ENCODE assay signal across 10 cellular contexts in the genomic region with DNA sequence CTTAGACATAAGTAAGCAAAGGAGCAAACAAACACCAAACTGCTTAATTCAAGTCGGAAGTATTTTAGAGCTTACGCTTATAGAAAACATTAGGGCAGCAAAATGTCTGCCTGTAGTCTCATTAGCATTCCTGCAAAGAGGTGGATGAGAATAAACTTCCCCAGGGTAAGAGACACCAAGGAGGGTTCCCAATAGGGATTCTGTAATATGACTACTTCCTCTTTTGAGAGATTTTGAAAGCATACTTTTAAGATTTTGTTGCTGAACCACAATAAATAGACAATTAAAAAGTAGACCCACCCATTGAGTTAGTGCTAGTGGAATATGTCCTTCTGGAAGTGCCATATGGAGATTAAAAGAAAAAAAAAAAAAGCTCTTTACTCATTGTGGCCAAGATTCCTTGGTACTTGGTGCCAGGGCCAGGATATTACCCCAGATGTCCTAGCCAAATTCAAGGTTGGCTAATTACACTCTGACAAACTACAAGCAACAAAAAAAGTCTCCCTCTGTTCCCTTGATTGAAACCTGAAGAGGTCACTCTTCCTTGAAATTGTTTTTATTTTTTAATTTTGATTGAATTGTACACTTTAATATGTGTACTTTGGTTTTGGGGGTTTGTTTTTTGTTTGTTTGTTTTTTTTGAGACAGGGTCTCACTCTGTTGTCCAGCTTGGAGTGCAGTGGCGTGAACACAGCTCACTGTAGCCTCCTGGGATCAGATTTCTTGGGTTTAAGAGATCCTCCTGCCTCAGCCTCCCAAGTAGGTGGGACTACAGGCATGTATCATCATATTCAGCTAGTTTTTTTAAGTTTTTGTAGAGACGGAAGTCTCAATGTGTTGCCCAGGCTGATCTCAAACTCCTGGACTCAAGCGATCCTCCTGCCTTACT. TPM values are rescaled to one million over a fixed set of nuclear protein-coding genes. Genes with fewer than 3 reads are reported as not detected.
DNase-seq lines count a peak whose midpoint lies in the region; ATAC-seq and TF ChIP-seq lines count a peak whose summit lies in the region.
"Had no signal": no experiment of that assay in that cellular context is flagged by ENCODE, and none has a peak within 500 bp of the region (broad histone marks: within the 10 kb centered on the region; RNA-seq: fewer than 3 reads in every experiment).

No MANE protein-coding gene starts in this region.

- H4K91ac ChIP-seq in mesenchymal stem cell (ENCODE audit: low read length), result no peak overlapping the region

- H3K9me2 ChIP-seq in GM23338 (ENCODE audit: insufficient read depth), result no peaks in the 10 kb centered on the region

- H3K79me2 ChIP-seq in GM23338 (replicated peaks; ENCODE audit: insufficient read depth), result peaks cover 5% of the 10 kb centered on the region; the same call in 1 of the 2 replicates

- H3K9me3 Mint-ChIP-seq in GM23338, result peaks cover 2% of the 10 kb centered on the region; the same call in 2 of the 3 replicates
- no peaks in the 10 kb centered on the region for H3K9me3 Mint-ChIP-seq in activated T-helper 17 cell treated with anti-CD3 and anti-CD28 coated beads, Interleukin-2, amount 50 U/mL, for 72 hours

- no peaks in the 10 kb centered on the region; the same call in 1 of the 2 replicates for H4K20me1 ChIP-seq in GM23338 (replicated peaks; ENCODE audit: insufficient read depth)

- H3K27me3 Mint-ChIP-seq in GM23338 (ENCODE audit: insufficient read depth, low read depth, poor library complexity), result no peaks in the 10 kb centered on the region
- no peaks in the 10 kb centered on the region for H3K27me3 Mint-ChIP-seq in activated T-helper 17 cell treated with anti-CD3 and anti-CD28 coated beads, Interleukin-2, amount 50 U/mL, for 72 hours

- H2BK15ac ChIP-seq in mesenchymal stem cell (ENCODE audit: low read depth, poor library complexity, severe bottlenecking), result no peak overlapping the region

- no peak overlapping the region for H2BK120ac ChIP-seq in mesenchymal stem cell (ENCODE audit: low read depth, low read length)

- no peak for ATAC-seq in GM23338
- ATAC-seq in activated T-helper 17 cell treated with anti-CD3 and anti-CD28 coated beads, Interleukin-2, amount 50 U/mL, for 72 hours (replicated peaks), result no peak
- ATAC-seq in GM18861 (IDR thresholded peaks at IDR 0.05; ENCODE audit: unreplicated experiment), result no peak

- H3K4ac ChIP-seq in mesenchymal stem cell (ENCODE audit: low read depth in 1 of 2, low read length in 2 of 2), result no peak overlapping the region

- no peak overlapping the region for H3K23ac ChIP-seq in mesenchymal stem cell (ENCODE audit: low read length in 2 of 2)

- peaks cover 7% of the 10 kb centered on the region for H3K79me1 ChIP-seq in mesenchymal stem cell (replicated peaks; ENCODE audit: low read length, poor library complexity, severe bottlenecking)

- peaks cover 9% of the 10 kb centered on the region; the same call in 2 of the 3 replicates for H3K4me1 Mint-ChIP-seq in GM23338
- H3K4me1 Mint-ChIP-seq in activated T-helper 17 cell treated with anti-CD3 and anti-CD28 coated beads, Interleukin-2, amount 50 U/mL, for 72 hours, result peaks cover 19% of the 10 kb centered on the region

- peaks cover 4% of the 10 kb centered on the region; the same call in 2 of the 3 replicates for H3K36me3 Mint-ChIP-seq in GM23338 (ENCODE audit: low read depth)
- H3K36me3 Mint-ChIP-seq in activated T-helper 17 cell treated with anti-CD3 and anti-CD28 coated beads, Interleukin-2, amount 50 U/mL, for 72 hours (ENCODE audit: low read depth), result peaks cover 17% of the 10 kb centered on the region

- no peak overlapping the region for H4K8ac ChIP-seq in mesenchymal stem cell (ENCODE audit: low read length)

- H3K27ac Mint-ChIP-seq in GM23338, result peak overlapping the region; percentile 16; the same call in 1 of the 2 replicates
- peak overlapping the region; percentile 98 for H3K27ac Mint-ChIP-seq in activated T-helper 17 cell treated with anti-CD3 and anti-CD28 coated beads, Interleukin-2, amount 50 U/mL, for 72 hours

- H2BK12ac ChIP-seq in mesenchymal stem cell (ENCODE audit: low read length in 2 of 2), result no peak overlapping the region

- H2BK5ac ChIP-seq in mesenchymal stem cell (ENCODE audit: low read depth, low read length, poor library complexity, severe bottlenecking), result no peak overlapping the region

- WGBS in mesenchymal stem cell, result 88% methylated on average over 5 of the region's 5 CpGs

- H3K27ac ChIP-seq in GM23338 (ENCODE audit: low read depth) (no peak overlapping the region), mesenchymal stem cell (ENCODE audit: low read length, poor library complexity, severe bottlenecking) (no peak overlapping the region)

- no peaks in the 10 kb centered on the region for H3F3A ChIP-seq in GM23338 (replicated peaks; ENCODE audit: low read depth)

- no peak overlapping the region for H2AK5ac ChIP-seq in mesenchymal stem cell (ENCODE audit: low read length, severe bottlenecking)

- H2AFZ ChIP-seq in GM23338 (no peak overlapping the region), mesenchymal stem cell (ENCODE audit: low read depth, low read length) (no peak overlapping the region)

- H3K9ac ChIP-seq in mesenchymal stem cell (ENCODE audit: low read length), result peak overlapping the region; percentile 50

- no peak overlapping the region for H3K18ac ChIP-seq in mesenchymal stem cell (ENCODE audit: low read depth in 1 of 2, low read length in 2 of 2)

- H3K4me3 Mint-ChIP-seq in GM23338, result no peak overlapping the region
- peak overlapping the region; percentile 83 for H3K4me3 Mint-ChIP-seq in activated T-helper 17 cell treated with anti-CD3 and anti-CD28 coated beads, Interleukin-2, amount 50 U/mL, for 72 hours

- H3K14ac ChIP-seq in mesenchymal stem cell (ENCODE audit: low read length in 2 of 2), result no peak overlapping the region

- H3K4me2 ChIP-seq in GM23338 (no peak overlapping the region), mesenchymal stem cell (ENCODE audit: low read length, poor library complexity, severe bottlenecking) (no peak overlapping the region)

- DNase-seq in AG20443 (ENCODE audit: low spot score) (peak; percentile 16), GM23338 (ENCODE audit: low spot score) (no peak), mesenchymal stem cell (no peak), Ammon's horn (ENCODE audit: low spot score) (no peak), NCI-H345 treated with DMSO at 0.1 percent for 48 hours (lab: John Stamatoyannopoulos, UW; ENCODE audit: unreplicated experiment) (no peak)
- DNase-seq in stimulated activated CD4-positive, alpha-beta T cell treated with anti-CD3 and anti-CD28 coated beads, Interleukin-4, amount 100 ng/mL, for 24 hours, result no peak
- DNase-seq: NCI-H2081, small intestine had no signal

- no peaks in the 10 kb centered on the region for H3K36me3 ChIP-seq in GM23338 (ENCODE audit: insufficient read depth)
- peaks cover 4 to 7% of the 10 kb centered on the region in 2 experiments for H3K36me3 ChIP-seq in mesenchymal stem cell (ENCODE audit: control insufficient read depth in 1 of 2, insufficient read depth in 2 of 2, low read depth in 1 of 2, low read length in 2 of 2)

- no peaks in the 10 kb centered on the region for H3K9me3 ChIP-seq in mesenchymal stem cell (ENCODE audit: control insufficient read depth, low read length)

- H3K4me1 ChIP-seq in GM23338 (ENCODE audit: insufficient read depth) (no peaks in the 10 kb centered on the region), mesenchymal stem cell (ENCODE audit: control insufficient read depth, insufficient read depth, low read depth, low read length) (peaks cover 3% of the 10 kb centered on the region)

- H3K27me3 ChIP-seq in GM23338 (ENCODE audit: insufficient read depth) (no peaks in the 10 kb centered on the region), mesenchymal stem cell (ENCODE audit: control insufficient read depth in 1 of 2, insufficient read depth in 1 of 2, low read length in 2 of 2) (no peaks in the 10 kb centered on the region)

- TF ChIP-seq CTCF in GM23338 (conservative IDR thresholded peaks at IDR 0.05; ENCODE audit: low read depth in 2 of 2), result no peak

- H3K4me3 ChIP-seq in GM23338, result no peak overlapping the region
- no peak overlapping the region for H3K4me3 ChIP-seq in mesenchymal stem cell (ENCODE audit: insufficient read depth in 1 of 2, low read depth in 1 of 2, low read length in 2 of 2)

TF ChIP-seq in GM23338, 12 proteins besides CTCF, POLR2A, EP300 and RAD21:
- TF ChIP-seq STAT1 (IDR thresholded peaks at IDR 0.05; ENCODE audit: unreplicated experiment), result no peak

RNA-seq across cellular contexts. Expression of gene CLIP1, which starts 8.7 kb away (rescaled TPM):
- 15.0 and 21.1 TPM in 2 replicates for total RNA-seq in GM23338 (2014; rRNA removed; shearing (Covaris generic))
- polyA plus RNA-seq in GM23338 (2016; fragmentation: Nextera tagmentation; extraction: Ambion mirVana), result 8.6 and 11.5 TPM in 2 replicates
- total RNA-seq in activated T-helper 17 cell treated with anti-CD3 and anti-CD28 coated beads, Interleukin-2, amount 50 U/mL, for 72 hours, result 10 to 100 TPM; 61.0 to 86.1 TPM
- polyA plus RNA-seq in mesenchymal stem cell (2013, experiment 1 of 2), result 49.0 TPM
- 49.6 TPM for polyA plus RNA-seq in mesenchymal stem cell (2013, experiment 2 of 2)
